ENCODE assay signal across 12 cellular contexts in the genomic region with DNA sequence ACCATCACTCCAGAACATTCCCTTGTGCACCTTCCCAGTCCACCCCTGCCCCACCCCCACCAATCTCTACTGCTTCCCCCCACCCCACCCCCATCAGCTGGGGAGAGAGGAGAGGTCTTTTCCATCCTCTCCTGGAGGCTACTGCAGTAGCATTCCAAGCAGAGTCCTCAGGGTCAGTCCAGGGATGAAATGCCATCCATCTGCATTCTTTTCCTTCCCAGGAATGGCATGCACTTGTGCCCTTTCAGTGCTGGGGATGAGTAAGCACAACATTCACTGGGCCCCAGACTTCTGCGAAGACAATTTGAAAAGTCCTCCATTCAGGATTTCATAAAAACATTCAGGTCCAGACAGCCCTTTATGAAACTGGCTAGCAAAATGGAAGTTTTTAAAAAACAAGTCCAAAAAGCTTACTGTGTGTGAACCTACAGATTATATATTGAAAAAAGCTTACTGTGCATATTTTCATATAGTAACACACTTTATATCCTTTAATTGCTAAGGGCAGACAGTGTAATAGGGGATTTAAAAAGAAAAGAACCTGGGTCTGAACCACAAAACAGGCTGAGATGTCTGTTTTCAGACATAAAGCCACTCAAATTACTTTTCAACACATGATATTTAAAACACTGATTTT. TPM values are rescaled to one million over a fixed set of nuclear protein-coding genes. Genes with fewer than 3 reads are reported as not detected.
DNase-seq lines count a peak whose midpoint lies in the region; ATAC-seq, FAIRE-seq and TF ChIP-seq lines count a peak whose summit lies in the region.
"Had no signal": no experiment of that assay in that cellular context is flagged by ENCODE, and none has a peak within 500 bp of the region (broad histone marks: within the 10 kb centered on the region; RNA-seq: fewer than 3 reads in every experiment).

No MANE protein-coding gene starts in this region.

- peak overlapping the region; percentile 83 for H3K27ac Mint-ChIP-seq in Caco-2 (ENCODE audit: unreplicated experiment)
- H3K27ac Mint-ChIP-seq in activated naive CD8-positive, alpha-beta T cell treated with anti-CD3 and anti-CD28 coated beads for 36 hours, result no peak overlapping the region
- H3K27ac Mint-ChIP-seq: activated CD8-positive, alpha-beta T cell treated with anti-CD3 and anti-CD28 coated beads for 36 hours had no signal

- CTCF ChIA-PET in Caco-2 (lab: Charles Lee), result interaction anchor here (0.5 kb wide), 1 partner anchor 20 kb away, joined by 4 read pairs; no protein-coding TSS in a partner anchor

- H3K27me3 ChIP-seq in Caco-2 (replicated peaks; ENCODE audit: control insufficient read depth, insufficient read depth, low read length), result no peaks in the 10 kb centered on the region

- H3K4me3 Mint-ChIP-seq in Caco-2 (ENCODE audit: unreplicated experiment), result peak overlapping the region; percentile 42
- H3K4me3 Mint-ChIP-seq in activated naive CD8-positive, alpha-beta T cell treated with anti-CD3 and anti-CD28 coated beads for 36 hours, result no peak overlapping the region
- H3K4me3 Mint-ChIP-seq: activated CD8-positive, alpha-beta T cell treated with anti-CD3 and anti-CD28 coated beads for 36 hours; neural crest cell had no signal

- FAIRE-seq in RCC 7860 (lab: Jason Lieb, UNC), result peak; percentile 81

- H3K9me3 Mint-ChIP-seq in Caco-2 (ENCODE audit: unreplicated experiment), result no peaks in the 10 kb centered on the region
- no peaks in the 10 kb centered on the region for H3K9me3 Mint-ChIP-seq in activated naive CD8-positive, alpha-beta T cell treated with anti-CD3 and anti-CD28 coated beads for 36 hours
- H3K9me3 Mint-ChIP-seq: activated CD8-positive, alpha-beta T cell treated with anti-CD3 and anti-CD28 coated beads for 36 hours; neural crest cell had no signal

- H3K36me3 ChIP-seq in Caco-2 (ENCODE audit: control insufficient read depth, insufficient read depth, low read length), result peaks cover 2% of the 10 kb centered on the region; the same call in 1 of the 2 replicates

- no peaks in the 10 kb centered on the region for H3K27me3 Mint-ChIP-seq in Caco-2 (ENCODE audit: insufficient read depth, unreplicated experiment)
- no peaks in the 10 kb centered on the region for H3K27me3 Mint-ChIP-seq in activated naive CD8-positive, alpha-beta T cell treated with anti-CD3 and anti-CD28 coated beads for 36 hours
- H3K27me3 Mint-ChIP-seq: activated CD8-positive, alpha-beta T cell treated with anti-CD3 and anti-CD28 coated beads for 36 hours had no signal

- DNase-seq in Caco-2, result peak; percentile 82 to 90
- DNase-seq in RCC 7860 (ENCODE audit: low spot score), result peak; percentile 81
- peak; percentile 60 for DNase-seq in fibroblast of pulmonary artery (ENCODE audit: low read depth)
- peak; percentile 87 for DNase-seq in myocyte (ENCODE audit: low read depth)
- DNase-seq in activated naive CD8-positive, alpha-beta T cell treated with anti-CD3 and anti-CD28 coated beads for 36 hours, result no peak
- DNase-seq in mesenteric fat pad (ENCODE audit: low spot score), result no peak
- no peak for DNase-seq in stimulated activated CD4-positive, alpha-beta T cell treated with anti-CD3 and anti-CD28 coated beads, Interleukin-4, amount 100 ng/mL, for 4 hours
- DNase-seq: activated CD8-positive, alpha-beta T cell treated with anti-CD3 and anti-CD28 coated beads for 36 hours; cortex of kidney; NCI-H446 treated with DMSO at 0.1 percent for 48 hours had no signal

- no peaks in the 10 kb centered on the region for H3K9me3 ChIP-seq in Caco-2

- peaks cover 38% of the 10 kb centered on the region for H3K36me3 Mint-ChIP-seq in Caco-2 (ENCODE audit: insufficient read depth, unreplicated experiment)
- peaks cover 9% of the 10 kb centered on the region for H3K36me3 Mint-ChIP-seq in activated naive CD8-positive, alpha-beta T cell treated with anti-CD3 and anti-CD28 coated beads for 36 hours

- H3K4me1 ChIP-seq in Caco-2, result peaks cover 31% of the 10 kb centered on the region

- intact Hi-C loops in Caco-2 (cut with micrococcal nuclease; ENCODE audit: unreplicated experiment), result loop anchor here (1.0 kb wide), 1 partner anchor 50 kb away; the partner anchor contains the start of gene GOLPH3

- no peak for ATAC-seq in HG02981 (IDR thresholded peaks at IDR 0.05; ENCODE audit: unreplicated experiment)
- ATAC-seq: activated CD8-positive, alpha-beta T cell treated with anti-CD3 and anti-CD28 coated beads for 36 hours had no signal

- no TSS peak for BruUV-seq in Caco-2 (replicated peaks; lab: Mats Ljungman, UMichigan)

- H3K4me3 ChIP-seq in Caco-2 (ENCODE audit: low read depth, low read length) (no peak overlapping the region), fibroblast of pulmonary artery (replicated peaks; ENCODE audit: low read depth, low read length) (no peak overlapping the region)

- no peak for TF ChIP-seq CTCF in Caco-2 (IDR thresholded peaks at IDR 0.05; ENCODE audit: insufficient read depth in 1 of 2, low read depth in 1 of 2, low read length in 1 of 2, severe bottlenecking in 1 of 2, unreplicated experiment in 1 of 2)
- no peak for TF ChIP-seq CTCF in fibroblast of pulmonary artery (IDR thresholded peaks at IDR 0.05; ENCODE audit: low read length, missing control alignments)

- peaks cover 23% of the 10 kb centered on the region for H3K4me1 Mint-ChIP-seq in Caco-2 (ENCODE audit: low read depth, unreplicated experiment)
- peaks cover 6% of the 10 kb centered on the region for H3K4me1 Mint-ChIP-seq in activated naive CD8-positive, alpha-beta T cell treated with anti-CD3 and anti-CD28 coated beads for 36 hours

- POLR2A ChIA-PET in Caco-2 (lab: Charles Lee), result interaction anchor here (1.8 kb wide), 1 partner anchor 50 kb away, joined by 10 read pairs; the partner anchor contains the start of gene GOLPH3

RNA-seq across cellular contexts. Expression of gene GOLPH3, which starts 50.0 kb away (rescaled TPM):
- total RNA-seq in Caco-2 (2022), result 107 and 122 TPM in 2 replicates
- 48.0 and 53.8 TPM in 2 replicates for total RNA-seq in myocyte
- 51.9 TPM for polyA plus RNA-seq in myocyte (2012)
- total RNA-seq in activated naive CD8-positive, alpha-beta T cell treated with anti-CD3 and anti-CD28 coated beads for 36 hours, result 10 to 100 TPM; 68.0 to 72.6 TPM
- 120 TPM for total RNA-seq in mesenteric fat pad

Comparison
In these comparisons a context has a peak if more than half of its experiments do, and no peak if none do; other contexts are left out.
1. DNase-seq: peak in Caco-2 (2 of 2), RCC 7860 (single experiment), fibroblast of pulmonary artery (single experiment) and myocyte (single experiment); none in activated naive CD8-positive, alpha-beta T cell treated with anti-CD3 and anti-CD28 coated beads for 36 hours (single experiment), mesenteric fat pad (single experiment) and stimulated activated CD4-positive, alpha-beta T cell treated with anti-CD3 and anti-CD28 coated beads, Interleukin-4, amount 100 ng/mL, for 4 hours (0 of 2).